ENCODE assay signal across 18 cellular contexts in the genomic region with DNA sequence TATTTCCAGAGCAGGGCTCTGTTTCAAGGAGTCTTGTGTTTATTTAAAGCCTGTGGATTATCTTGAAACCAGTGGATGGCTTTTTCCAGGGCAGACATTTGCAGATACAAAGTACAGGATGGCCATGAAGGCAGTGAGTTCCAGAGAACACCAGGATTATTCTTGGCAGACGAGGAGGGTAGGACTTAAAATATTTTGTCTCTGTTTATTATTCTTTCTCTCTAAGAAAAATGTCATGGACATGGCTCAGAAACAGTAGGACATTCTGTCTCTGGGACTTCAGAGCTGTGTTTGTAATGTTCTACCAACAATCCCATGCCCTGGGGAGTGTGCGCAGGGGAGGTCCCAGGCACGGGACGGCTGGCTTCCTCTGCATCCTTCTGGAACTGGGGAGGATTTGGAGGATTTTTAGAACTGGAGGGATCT.
A peak's percentile ranks its signal among the peaks of the same experiment; 100 is the strongest.
DNase-seq lines count a peak whose midpoint lies in the region; ATAC-seq and TF ChIP-seq lines count a peak whose summit lies in the region.
"Had no signal": no experiment of that assay in that cellular context is flagged by ENCODE, and none has a peak within 500 bp of the region (broad histone marks: within the 10 kb centered on the region; RNA-seq: fewer than 3 reads in every experiment).

No MANE protein-coding gene starts in this region.

- CTCF ChIA-PET in RWPE1 (lab: Yijun Ruan, JAX), result no interaction called here

- peaks cover 3% of the 10 kb centered on the region; the same call in 1 of the 2 replicates for H3K27me3 Mint-ChIP-seq in HFFc6 (ENCODE audit: insufficient read depth)
- no peaks in the 10 kb centered on the region for H3K27me3 Mint-ChIP-seq in activated T-helper 17 cell treated with anti-CD3 and anti-CD28 coated beads, Interleukin-2, amount 50 U/mL, for 72 hours

- H3K36me3 Mint-ChIP-seq in HFFc6 (ENCODE audit: low read depth), result peaks cover 8% of the 10 kb centered on the region
- peaks cover 19% of the 10 kb centered on the region for H3K36me3 Mint-ChIP-seq in activated T-helper 17 cell treated with anti-CD3 and anti-CD28 coated beads, Interleukin-2, amount 50 U/mL, for 72 hours (ENCODE audit: low read depth)
- H3K36me3 Mint-ChIP-seq: naive B cell had no signal

- H3K4me1 ChIP-seq in esophagus squamous epithelium (peaks cover 0 to 23% (median 0%) of the 10 kb centered on the region in 3 donors), stomach (peaks cover 0 to 40% (median 13%) of the 10 kb centered on the region in 4 donors)

- no peak for DNase-seq in HFFc6
- no peak for DNase-seq in esophagus squamous epithelium (lab: John Stamatoyannopoulos, UW)
- DNase-seq in islet precursor cell, result peak; percentile 18
- DNase-seq in stomach, result no peak
- DNase-seq in medulla oblongata (ENCODE audit: extremely low spot score), result no peak
- DNase-seq in RWPE1 (ENCODE audit: low spot score), result no peak
- DNase-seq in GDM1 (lab: John Stamatoyannopoulos, UW), result no peak
- DNase-seq: activated CD4-positive, alpha-beta T cell treated with anti-CD3 and anti-CD28 coated beads for 1 hour; activated T-cell treated with anti-CD3 and anti-CD28 coated beads for 4 hours; amniotic stem cell; H9; immature natural killer cell; naive B cell; NCI-H1694 treated with DMSO at 0.1 percent for 48 hours; NCI-H524 treated with DMSO at 0.1 percent for 48 hours; substantia nigra had no signal

- peak; percentile 88 for TF ChIP-seq EP300 in stomach (IDR thresholded peaks at IDR 0.05)

- H3K36me3 ChIP-seq in esophagus squamous epithelium, result no peaks in the 10 kb centered on the region
- H3K36me3 ChIP-seq in stomach, result peaks cover 0 to 8% (median 0%) of the 10 kb centered on the region in 4 donors

- peak overlapping the region; percentile 69 for H3K27ac Mint-ChIP-seq in HFFc6
- H3K27ac Mint-ChIP-seq in activated T-helper 17 cell treated with anti-CD3 and anti-CD28 coated beads, Interleukin-2, amount 50 U/mL, for 72 hours, result no peak overlapping the region
- H3K27ac Mint-ChIP-seq: H9 had no signal

- no peaks in the 10 kb centered on the region for H3K27me3 ChIP-seq in esophagus squamous epithelium
- H3K27me3 ChIP-seq in stomach, result no peaks in the 10 kb centered on the region

- peaks cover 35% of the 10 kb centered on the region for H3K4me1 Mint-ChIP-seq in HFFc6 (ENCODE audit: low read depth)
- peaks cover 3% of the 10 kb centered on the region for H3K4me1 Mint-ChIP-seq in activated T-helper 17 cell treated with anti-CD3 and anti-CD28 coated beads, Interleukin-2, amount 50 U/mL, for 72 hours

- H3K4me3 ChIP-seq in esophagus squamous epithelium (no peak overlapping the region), stomach (no peak overlapping the region)

- H3K27ac ChIP-seq in esophagus squamous epithelium, result peak overlapping the region; percentile 58 to 78 (median 71)
- peak overlapping the region in 4 of 5 donors; percentile 39 to 86 (median 64) for H3K27ac ChIP-seq in stomach
- H3K27ac ChIP-seq in RWPE1, result no peak overlapping the region

- POLR2A ChIA-PET in RWPE1 (lab: Yijun Ruan, JAX; ENCODE audit: low non-redundant PET), result no interaction called here

- intact Hi-C loops in esophagus squamous epithelium (cut with DNase I), result loop anchor here (5.0 kb wide), 1 partner anchor 125 kb away; the partner anchor contains the start of gene ATP10A
- intact Hi-C loops in stomach (cut with DNase I; ENCODE audit: low total_unique reads), result no loop called here

- H3K4me3 Mint-ChIP-seq in HFFc6, result peak overlapping the region; percentile 12; the same call in 1 of the 2 replicates
- H3K4me3 Mint-ChIP-seq in activated T-helper 17 cell treated with anti-CD3 and anti-CD28 coated beads, Interleukin-2, amount 50 U/mL, for 72 hours, result no peak overlapping the region
- H3K4me3 Mint-ChIP-seq: H9, immature natural killer cell, naive B cell had no signal

- no peaks in the 10 kb centered on the region for H3K9me3 ChIP-seq in esophagus squamous epithelium
- H3K9me3 ChIP-seq in stomach, result no peaks in the 10 kb centered on the region

- no peak for TF ChIP-seq POLR2A in esophagus squamous epithelium (IDR thresholded peaks at IDR 0.05)
- no peak for TF ChIP-seq POLR2A in stomach (IDR thresholded peaks at IDR 0.05)

- H3K9me3 Mint-ChIP-seq in HFFc6, result no peaks in the 10 kb centered on the region
- no peaks in the 10 kb centered on the region for H3K9me3 Mint-ChIP-seq in activated T-helper 17 cell treated with anti-CD3 and anti-CD28 coated beads, Interleukin-2, amount 50 U/mL, for 72 hours
- H3K9me3 Mint-ChIP-seq: H9, immature natural killer cell, naive B cell had no signal

- no peak for ATAC-seq in activated T-helper 17 cell treated with anti-CD3 and anti-CD28 coated beads, Interleukin-2, amount 50 U/mL, for 72 hours (replicated peaks)
- ATAC-seq: Panc1 had no signal

- WGBS in esophagus squamous epithelium, 2 donors, result 12 to 38% methylated on average over 2 to 4 of the region's 4 CpGs
- WGBS in stomach, 5 donors, result 35 to 59% (median 43%) methylated on average over 4 of the region's 4 CpGs

- TF ChIP-seq CTCF in HFFc6 (IDR thresholded peaks at IDR 0.05), result no peak
- no peak for TF ChIP-seq CTCF in esophagus squamous epithelium (IDR thresholded peaks at IDR 0.05)
- TF ChIP-seq CTCF in stomach (IDR thresholded peaks at IDR 0.05), result no peak
- no peak for TF ChIP-seq CTCF in RWPE1 (conservative IDR thresholded peaks at IDR 0.05; ENCODE audit: low read depth)
